ENCODE assay signal across 18 cellular contexts in the genomic region with DNA sequence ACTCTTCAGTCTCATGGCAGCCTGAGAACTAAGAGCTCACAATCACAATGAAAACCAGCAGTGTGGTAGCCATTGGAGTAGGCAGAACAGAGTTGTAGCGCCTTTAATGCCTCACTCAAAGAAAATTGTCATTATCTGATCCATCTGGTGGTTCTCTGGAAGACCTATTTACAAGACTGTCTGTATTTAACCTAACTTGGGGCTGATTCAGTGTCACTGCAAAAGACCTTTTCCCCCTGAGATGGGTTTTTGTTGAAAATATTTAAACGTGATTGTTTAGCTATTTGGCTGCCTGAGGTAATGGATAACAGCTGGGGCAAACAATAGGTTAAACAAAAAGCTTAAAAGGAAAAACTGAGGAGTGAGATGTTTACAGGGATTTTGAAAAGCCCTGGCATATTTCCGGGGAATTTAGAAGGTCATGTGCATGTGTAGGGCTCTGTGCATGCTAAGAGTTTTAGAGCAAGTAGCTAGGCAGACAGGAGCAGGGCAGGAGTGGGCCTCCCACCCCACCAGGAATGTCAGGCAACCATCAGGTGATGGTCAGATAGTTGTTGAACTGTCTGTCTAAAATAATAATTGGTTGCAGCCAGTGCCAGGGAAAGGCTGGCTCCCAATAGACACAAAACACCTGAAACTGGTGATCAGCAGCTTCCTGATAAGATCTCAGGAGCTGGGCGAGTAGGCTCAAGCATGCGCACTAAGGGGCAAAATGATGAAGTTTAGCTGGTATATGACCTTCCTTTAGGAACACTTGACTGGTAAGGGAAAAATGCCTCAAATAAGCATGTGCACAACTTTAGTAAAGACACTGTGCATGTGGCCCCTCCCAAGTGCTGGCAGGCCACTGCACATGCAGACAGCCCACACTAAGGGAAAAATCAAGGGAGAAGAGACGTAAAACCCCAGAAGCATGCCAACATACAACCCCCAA.
DNase-seq lines count a peak whose midpoint lies in the region; ATAC-seq and FAIRE-seq lines count a peak whose summit lies in the region.
"Had no signal": no experiment of that assay in that cellular context is flagged by ENCODE, and none has a peak within 500 bp of the region (broad histone marks: within the 10 kb centered on the region; RNA-seq: fewer than 3 reads in every experiment).

No MANE protein-coding gene starts in this region.

- ATAC-seq in GM19324 (IDR thresholded peaks at IDR 0.05; ENCODE audit: low FRiP score, unreplicated experiment), result no peak
- ATAC-seq: upper lobe of right lung had no signal

- DNase-seq in NCI-H2081 (lab: John Stamatoyannopoulos, UW) (peak; percentile 17 to 41), NCI-H2081 treated with DMSO at 0.1 percent for 48 hours (lab: John Stamatoyannopoulos, UW) (no peak), NCI-H2227 treated with DMSO at 0.1 percent for 48 hours (lab: John Stamatoyannopoulos, UW) (peak; percentile 44), fibroblast of gingiva (ENCODE audit: low read depth) (peak; percentile 48), renal cortical epithelial cell (ENCODE audit: low read depth) (peak; percentile 18), RCC 7860 (ENCODE audit: low spot score) (no peak)
- no peak for DNase-seq in activated CD4-positive, alpha-beta T cell treated with anti-CD3 and anti-CD28 coated beads for 48 hours
- DNase-seq: ACHN; activated CD4-positive, CD25-positive, alpha-beta regulatory T cell; activated T-cell treated with anti-CD3 and anti-CD28 coated beads, Interleukin-2, amount 50 U/mL, for 1 hour; amygdala; dorsolateral prefrontal cortex; head of caudate nucleus; left ventricle myocardium inferior; NCI-H446 treated with DMSO at 0.1 percent for 48 hours; upper lobe of right lung had no signal

- FAIRE-seq in RCC 7860 (lab: Jason Lieb, UNC), result no peak
- FAIRE-seq: G401.6 had no signal

Comparison
In these comparisons a context has a peak if more than half of its experiments do, and no peak if none do; other contexts are left out.
1. DNase-seq: peak in NCI-H2081 (2 of 2), NCI-H2227 treated with DMSO at 0.1 percent for 48 hours (single experiment), fibroblast of gingiva (single experiment) and renal cortical epithelial cell (single experiment); none in NCI-H2081 treated with DMSO at 0.1 percent for 48 hours (single experiment), activated CD4-positive, alpha-beta T cell treated with anti-CD3 and anti-CD28 coated beads for 48 hours (single experiment) and RCC 7860 (single experiment).